ENCODE assay signal across 4 cellular contexts in genomic region chr1:209700671-209701070, GRCh38. TPM values are rescaled to one million over a fixed set of nuclear protein-coding genes. Genes with fewer than 3 reads are reported as not detected.
"Had no signal": no experiment of that assay in that cellular context is flagged by ENCODE, and none has a peak within 500 bp of the region (broad histone marks: within the 10 kb centered on the region; RNA-seq: fewer than 3 reads in every experiment).

No MANE protein-coding gene starts in this region.

RNA-seq across cellular contexts. Expression of gene HSD11B1, which starts 4.0 kb away (rescaled TPM):
- total RNA-seq: GM23338, H1, H9, HT-29 had no signal
- polyA plus RNA-seq: GM23338, H1 had no signal

RNA-seq across cellular contexts. Expression of gene TRAF3IP3, which starts 55.2 kb away (rescaled TPM):
- total RNA-seq: GM23338, H1, H9, HT-29 had no signal
- polyA plus RNA-seq: GM23338, H1 had no signal
